In genomic region chr19:29645911-29646310, GRCh38 we compare ENCODE assay signal across 10 cellular contexts. TPM values are rescaled to one million over a fixed set of nuclear protein-coding genes. Genes with fewer than 3 reads are reported as not detected.
A peak's percentile ranks its signal among the peaks of the same experiment; 100 is the strongest.
DNase-seq lines count a peak whose midpoint lies in the region; ATAC-seq and TF ChIP-seq lines count a peak whose summit lies in the region.
"Had no signal": no experiment of that assay in that cellular context is flagged by ENCODE, and none has a peak within 500 bp of the region (broad histone marks: within the 10 kb centered on the region; RNA-seq: fewer than 3 reads in every experiment).

No MANE protein-coding gene starts in this region.

- no peaks in the 10 kb centered on the region for H3K9me2 ChIP-seq in Loucy (replicated peaks; ENCODE audit: low read depth, low read length)

- H3K4me3 ChIP-seq in BLaER1 (no peak overlapping the region), Loucy (ENCODE audit: low read length, poor library complexity, severe bottlenecking) (peak overlapping the region; percentile 23), body of pancreas (no peak overlapping the region), lower leg skin (ENCODE audit: low read depth, poor library complexity, severe bottlenecking) (no peak overlapping the region), BE2C (ENCODE audit: low read depth, low read length) (no peak overlapping the region)
- H3K4me3 ChIP-seq: skin epidermis had no signal

- no peak overlapping the region for H3K9ac ChIP-seq in BLaER1
- H3K9ac ChIP-seq in Loucy (ENCODE audit: low read depth, low read length, poor library complexity, severe bottlenecking) = peak overlapping the region; percentile 11

- DNase-seq in body of pancreas (peak in 3 of 4 donors; percentile 16 to 49 (median 38)), lower leg skin (ENCODE audit: low spot score in 2 of 2) (peak; percentile 35 to 86), BE2C (no peak), NCI-H1105 treated with DMSO at 0.1 percent for 48 hours (lab: John Stamatoyannopoulos, UW) (no peak), COLO829 (ENCODE audit: low spot score) (no peak)
- DNase-seq: activated CD4-positive, CD25-positive, alpha-beta regulatory T cell had no signal

- H3K36me3 ChIP-seq in BLaER1 (no peaks in the 10 kb centered on the region), Loucy (ENCODE audit: insufficient read depth, low read length) (no peaks in the 10 kb centered on the region), body of pancreas (replicated peaks in 1 of 2; ENCODE audit: insufficient read depth in 1 of 2, low read depth in 2 of 2) (no peaks in the 10 kb centered on the region), BE2C (no peaks in the 10 kb centered on the region)

- H4K20me1 ChIP-seq in BLaER1 = no peaks in the 10 kb centered on the region
- no peaks in the 10 kb centered on the region for H4K20me1 ChIP-seq in Loucy (ENCODE audit: insufficient read depth, low read length, poor library complexity, severe bottlenecking)

- peak overlapping the region; percentile 29; the same call in 1 of the 2 replicates for H2AFZ ChIP-seq in Loucy (ENCODE audit: low read length)

- H3K27me3 ChIP-seq in BLaER1 (no peaks in the 10 kb centered on the region), Loucy (ENCODE audit: insufficient read depth, low read length, poor library complexity, severe bottlenecking) (no peaks in the 10 kb centered on the region), body of pancreas (no peaks in the 10 kb centered on the region), BE2C (0 out of 2 replicates have a peak, but pooled peaks cover 3% of the 10 kb centered on the region)

- TF ChIP-seq CTCF in Loucy (conservative IDR thresholded peaks at IDR 0.05; ENCODE audit: low read length) (no peak), body of pancreas (IDR thresholded peaks at IDR 0.05) (no peak), lower leg skin (IDR thresholded peaks at IDR 0.05) (no peak), BE2C (IDR thresholded peaks at IDR 0.05; ENCODE audit: low read depth, low read length) (no peak)

- peak overlapping the region; percentile 53 for H3K4me2 ChIP-seq in BLaER1
- peak overlapping the region; percentile 40 for H3K4me2 ChIP-seq in Loucy (ENCODE audit: low read depth, low read length, poor library complexity, severe bottlenecking)

- H3K27ac ChIP-seq in BLaER1 (no peak overlapping the region), body of pancreas (peak overlapping the region in 2 of 4 donors; percentile 10 to 24)

- ATAC-seq in body of pancreas (peak; percentile 60), HG03135 (IDR thresholded peaks at IDR 0.05; ENCODE audit: unreplicated experiment) (no peak)

- no peaks in the 10 kb centered on the region for H3K79me2 ChIP-seq in Loucy (ENCODE audit: insufficient read depth, low read length)

- intact Hi-C loops in body of pancreas (cut with DNase I) (no loop called here), lower leg skin (cut with DNase I; ENCODE audit: low total_unique reads) (no loop called here)

- no peaks in the 10 kb centered on the region for H3F3A ChIP-seq in Loucy (ENCODE audit: low read depth)

- peaks cover 22% of the 10 kb centered on the region for H3K4me1 ChIP-seq in BLaER1
- peaks cover 12% of the 10 kb centered on the region for H3K4me1 ChIP-seq in Loucy (ENCODE audit: insufficient read depth, low read length, poor library complexity, severe bottlenecking)
- peaks cover 12% of the 10 kb centered on the region for H3K4me1 ChIP-seq in body of pancreas
- no peaks in the 10 kb centered on the region for H3K4me1 ChIP-seq in BE2C

- WGBS in body of pancreas, 2 donors = 0% methylated on average over 8 of the region's 8 CpGs
- WGBS in lower leg skin, 2 donors = 1 to 2% methylated on average over 8 of the region's 8 CpGs

- TF ChIP-seq POLR2A in body of pancreas (IDR thresholded peaks at IDR 0.05) (no peak), lower leg skin (IDR thresholded peaks at IDR 0.05) (no peak)

- H3K9me3 ChIP-seq in BLaER1 = no peaks in the 10 kb centered on the region
- no peaks in the 10 kb centered on the region for H3K9me3 ChIP-seq in Loucy (ENCODE audit: insufficient read depth, low read depth, low read length)
- no peaks in the 10 kb centered on the region for H3K9me3 ChIP-seq in body of pancreas
- H3K9me3 ChIP-seq in BE2C = no peaks in the 10 kb centered on the region

RNA-seq across cellular contexts. Expression of gene PLEKHF1, which starts 19.4 kb away (rescaled TPM):
- total RNA-seq in body of pancreas (10 to 100 TPM; 13.5 to 16.5 TPM), lower leg skin (10 to 100 TPM; 13.1 to 18.1 (median 17.2) TPM)
- polyA plus RNA-seq in BE2C (2012; ENCODE audit: insufficient read depth, insufficient read length, low read depth) = 0.79 TPM

RNA-seq across cellular contexts. Expression of gene POP4, which starts 39.8 kb away (rescaled TPM):
- total RNA-seq in body of pancreas (10 to 100 TPM; 12.2 to 51.6 TPM), lower leg skin (10 to 100 TPM; 33.6 to 53.4 (median 46.4) TPM)
- polyA plus RNA-seq in BE2C (2012; ENCODE audit: insufficient read depth, insufficient read length, low read depth) = 83.4 TPM

Comparison
In these comparisons a context has a peak if more than half of its experiments do, and no peak if none do; other contexts are left out.
1. DNase-seq: peak in body of pancreas (3 of 4) and lower leg skin (2 of 2); none in BE2C (single experiment), NCI-H1105 treated with DMSO at 0.1 percent for 48 hours (single experiment) and COLO829 (single experiment).